Comparison of ENCODE assay signal across 30 cellular contexts in the genomic region with DNA sequence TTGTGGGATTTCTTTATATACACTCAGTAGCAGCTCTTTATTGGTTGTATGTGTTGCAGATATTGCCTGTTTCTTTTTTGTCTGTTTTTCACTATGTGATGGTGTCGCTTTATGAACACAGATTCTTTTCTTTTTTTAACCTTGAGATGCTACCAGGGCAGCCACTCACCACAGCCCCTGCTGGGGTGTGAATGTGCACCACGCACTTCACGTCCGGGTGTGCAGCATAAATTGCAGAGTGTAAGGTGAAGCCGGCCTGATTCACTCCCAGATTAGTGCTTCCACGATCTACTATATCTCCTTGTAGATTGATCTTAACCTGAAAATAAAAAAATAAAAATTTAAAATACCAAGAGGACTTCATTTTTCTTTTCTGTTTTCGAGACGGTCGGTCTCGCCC.
"Had no signal": no experiment of that assay in that cellular context is flagged by ENCODE, and none has a peak within 500 bp of the region (broad histone marks: within the 10 kb centered on the region; RNA-seq: fewer than 3 reads in every experiment).

No MANE protein-coding gene starts in this region.

- H3K4me3 Mint-ChIP-seq: activated CD4-positive, alpha-beta memory T cell treated with anti-CD3 and anti-CD28 coated beads for 36 hours; activated CD4-positive, alpha-beta T cell treated with anti-CD3 and anti-CD28 coated beads, Interleukin-2, amount 10 ng/mL, durations not matched to agents 24 days and 14 days; activated naive CD4-positive, alpha-beta T cell treated with anti-CD3 and anti-CD28 coated beads, Interleukin-2, amount 50 U/mL, for 24 hours; activated naive CD8-positive, alpha-beta T cell treated with anti-CD3 and anti-CD28 coated beads, Interleukin-2, amount 50 U/mL, for 24 hours; stimulated activated memory B cell treated with anti-CD40 and anti-IgM and Interleukin-4, amounts not matched to agents 10 μg/mL and 1 μg/mL and 100 μg/mL, for 72 hours had no signal

- H3K9me3 Mint-ChIP-seq: activated CD4-positive, alpha-beta memory T cell treated with anti-CD3 and anti-CD28 coated beads for 36 hours; activated CD4-positive, alpha-beta T cell treated with anti-CD3 and anti-CD28 coated beads, Interleukin-2, amount 10 ng/mL, durations not matched to agents 24 days and 14 days; activated naive CD4-positive, alpha-beta T cell treated with anti-CD3 and anti-CD28 coated beads, Interleukin-2, amount 50 U/mL, for 24 hours; activated naive CD8-positive, alpha-beta T cell treated with anti-CD3 and anti-CD28 coated beads, Interleukin-2, amount 50 U/mL, for 24 hours; stimulated activated memory B cell treated with anti-CD40 and anti-IgM and Interleukin-4, amounts not matched to agents 10 μg/mL and 1 μg/mL and 100 μg/mL, for 72 hours had no signal

- H3K27ac Mint-ChIP-seq: activated CD4-positive, alpha-beta memory T cell treated with anti-CD3 and anti-CD28 coated beads for 36 hours; activated CD4-positive, alpha-beta T cell treated with anti-CD3 and anti-CD28 coated beads, Interleukin-2, amount 10 ng/mL, durations not matched to agents 24 days and 14 days; activated naive CD4-positive, alpha-beta T cell treated with anti-CD3 and anti-CD28 coated beads, Interleukin-2, amount 50 U/mL, for 24 hours; activated naive CD8-positive, alpha-beta T cell treated with anti-CD3 and anti-CD28 coated beads, Interleukin-2, amount 50 U/mL, for 24 hours; stimulated activated memory B cell treated with anti-CD40 and anti-IgM and Interleukin-4, amounts not matched to agents 10 μg/mL and 1 μg/mL and 100 μg/mL, for 72 hours had no signal

- H3K4me1 ChIP-seq: prostate gland had no signal

- H3K9me3 ChIP-seq: left lung, mucosa of descending colon, ovary, prostate gland, stomach, thyroid gland had no signal

- H3K27me3 Mint-ChIP-seq: activated CD4-positive, alpha-beta memory T cell treated with anti-CD3 and anti-CD28 coated beads for 36 hours; activated CD4-positive, alpha-beta T cell treated with anti-CD3 and anti-CD28 coated beads, Interleukin-2, amount 10 ng/mL, durations not matched to agents 24 days and 14 days; activated naive CD4-positive, alpha-beta T cell treated with anti-CD3 and anti-CD28 coated beads, Interleukin-2, amount 50 U/mL, for 24 hours; activated naive CD8-positive, alpha-beta T cell treated with anti-CD3 and anti-CD28 coated beads, Interleukin-2, amount 50 U/mL, for 24 hours; stimulated activated memory B cell treated with anti-CD40 and anti-IgM and Interleukin-4, amounts not matched to agents 10 μg/mL and 1 μg/mL and 100 μg/mL, for 72 hours had no signal

- H3K27ac ChIP-seq: epithelial cell of prostate, left lung, ovary, prostate gland, skin epidermis, stomach, thyroid gland, WERI-Rb-1 had no signal

- FAIRE-seq: endometrium, frontal cortex, islet of Langerhans, TTC549 had no signal

- DNase-seq: activated CD4-positive, alpha-beta memory T cell treated with anti-CD3 and anti-CD28 coated beads for 36 hours; activated CD4-positive, alpha-beta T cell treated with anti-CD3 and anti-CD28 coated beads, Interleukin-2, amount 10 ng/mL, durations not matched to agents 24 days and 14 days; activated CD4-positive, CD25-positive, alpha-beta regulatory T cell treated with anti-CD3 and anti-CD28 coated beads, Interleukin-2, amount 50 U/mL, for 72 hours; activated CD8-positive, alpha-beta memory T cell treated with anti-CD3 and anti-CD28 coated beads, Interleukin-2, amount 50 U/mL, for 4 hours; activated naive CD8-positive, alpha-beta T cell treated with anti-CD3 and anti-CD28 coated beads, Interleukin-2, amount 50 U/mL, for 24 hours; activated T-cell treated with anti-CD3 and anti-CD28 coated beads, Interleukin-2, amount 50 U/mL, for 1 hour; amygdala; central memory CD4-positive, alpha-beta T cell; dermis blood vessel endothelial cell; effector CD4-positive, alpha-beta T cell; mucosa of descending colon; retina; stimulated activated CD4-positive, alpha-beta T cell treated with anti-CD3 and anti-CD28 coated beads, Interleukin-4, amount 100 ng/mL, for 4 hours; stimulated activated CD8-positive, alpha-beta memory T cell treated with anti-CD3 and anti-CD28 coated beads, Interleukin-4, amount 100 ng/mL, for 48 hours; stomach; T-helper 9 cell; WERI-Rb-1 had no signal

- H3K36me3 ChIP-seq: ovary, prostate gland, thyroid gland had no signal

- H3K4me3 ChIP-seq: left lung, mucosa of descending colon, ovary, prostate gland, skin epidermis, stomach, thyroid gland had no signal

- ATAC-seq: activated naive CD8-positive, alpha-beta T cell treated with anti-CD3 and anti-CD28 coated beads, Interleukin-2, amount 50 U/mL, for 24 hours; mucosa of descending colon; sciatic nerve; stimulated activated memory B cell treated with anti-CD40 and anti-IgM and Interleukin-4, amounts not matched to agents 10 μg/mL and 1 μg/mL and 100 μg/mL, for 72 hours had no signal

- H3K27me3 ChIP-seq: left lung, ovary, stomach, thyroid gland had no signal
